14 cellular contexts compared by ENCODE assay signal in genomic region chr15:98943609-98944111, GRCh38.
A peak's percentile ranks its signal among the peaks of the same experiment; 100 is the strongest.
DNase-seq lines count a peak whose midpoint lies in the region; ATAC-seq and TF ChIP-seq lines count a peak whose summit lies in the region.
"Had no signal": no experiment of that assay in that cellular context is flagged by ENCODE, and none has a peak within 500 bp of the region (broad histone marks: within the 10 kb centered on the region; RNA-seq: fewer than 3 reads in every experiment).

No MANE protein-coding gene starts in this region.

- ATAC-seq in esophagus mucosa: no peak
- ATAC-seq: HCT116 had no signal

- TF ChIP-seq CTCF in AG04450 (IDR thresholded peaks at IDR 0.05; ENCODE audit: low read depth, low read length) (no peak), neutrophil (IDR thresholded peaks at IDR 0.05) (no peak)

- H3K27ac ChIP-seq in AG04450 (ENCODE audit: low read depth, low read length) (peak overlapping the region; percentile 39), neutrophil (peak overlapping the region; percentile 88)
- H3K27ac ChIP-seq: RWPE1 had no signal

- no peak overlapping the region for H3K4me3 ChIP-seq in AG04450 (ENCODE audit: low read depth, low read length)
- H3K4me3 ChIP-seq in neutrophil (ENCODE audit: low read depth in 1 of 2, low read length in 1 of 2): no peak overlapping the region

- DNase-seq in AG04450 (ENCODE audit: low read depth, low spot score) (no peak), SK-N-DZ (ENCODE audit: low spot score) (peak; percentile 26), globus pallidus (ENCODE audit: low spot score) (peak; percentile 51), SW480 (ENCODE audit: low spot score) (no peak), iPS-NIHi11 (ENCODE audit: low spot score) (no peak)
- DNase-seq in activated CD4-positive, CD25-positive, alpha-beta regulatory T cell treated with anti-CD3 and anti-CD28 coated beads, Interleukin-2, amount 50 U/mL, for 72 hours: no peak
- DNase-seq: activated naive CD4-positive, alpha-beta T cell treated with Interleukin-2 at 50 U/mL for 16 hours; GF-D8; NCI-H187 treated with DMSO at 0.1 percent for 48 hours; stimulated activated CD4-positive, alpha-beta T cell treated with anti-CD3 and anti-CD28 coated beads, Interleukin-4, amount 100 ng/mL, for 1 hour had no signal

- CTCF ChIA-PET in AG04450 (lab: Charles Lee): interaction anchor here (0.6 kb wide), 1 partner anchor 114 kb away, joined by 3 read pairs; no protein-coding TSS in a partner anchor

- POLR2A ChIA-PET in AG04450 (lab: Yijun Ruan, JAX): interaction anchor here (0.6 kb wide), 1 partner anchor 146 kb away, joined by 3 read pairs; no protein-coding TSS in a partner anchor

- H3K9me3 ChIP-seq in AG04450 (ENCODE audit: control insufficient read depth, insufficient read depth, low read length) (no peaks in the 10 kb centered on the region; the same call in 1 of the 2 replicates), neutrophil (no peaks in the 10 kb centered on the region)

- peaks cover 82% of the 10 kb centered on the region for H3K36me3 ChIP-seq in neutrophil

- H3K27me3 ChIP-seq in AG04450 (ENCODE audit: control insufficient read depth, insufficient read depth, low read length) (no peaks in the 10 kb centered on the region), neutrophil (no peaks in the 10 kb centered on the region)

- H3K4me1 ChIP-seq in neutrophil (ENCODE audit: control insufficient read depth in 1 of 2, insufficient read depth in 1 of 2, low read depth in 1 of 2, low read length in 1 of 2): peaks cover 47 to 48% of the 10 kb centered on the region in 2 experiments

Comparison
In these comparisons a context has a peak if more than half of its experiments do, and no peak if none do; other contexts are left out.
1. DNase-seq: peak in SK-N-DZ (single experiment) and globus pallidus (single experiment); none in AG04450 (single experiment), SW480 (single experiment), iPS-NIHi11 (single experiment) and activated CD4-positive, CD25-positive, alpha-beta regulatory T cell treated with anti-CD3 and anti-CD28 coated beads, Interleukin-2, amount 50 U/mL, for 72 hours (single experiment).